Comparison of ENCODE assay signal across 14 cellular contexts in the genomic region with DNA sequence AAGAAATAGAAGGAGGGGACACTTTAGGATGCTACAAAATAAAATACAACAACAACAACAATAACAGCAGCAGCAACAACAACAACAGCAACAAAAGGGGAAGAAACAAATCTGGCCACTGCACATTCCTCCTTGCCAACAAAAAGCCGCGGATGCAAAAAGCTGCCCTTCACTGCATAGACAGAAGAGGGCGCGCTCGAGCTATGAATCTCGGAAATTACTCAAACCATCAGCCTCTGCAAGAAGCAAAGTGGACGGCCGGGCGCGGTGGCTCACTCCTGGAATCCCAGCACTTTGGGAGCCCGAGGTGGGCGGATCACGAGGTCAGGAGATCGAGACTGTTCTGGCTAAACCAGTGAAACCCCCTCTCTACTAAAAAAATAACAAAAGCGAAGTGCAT. TPM values are rescaled to one million over a fixed set of nuclear protein-coding genes. Genes with fewer than 3 reads are reported as not detected.
DNase-seq lines count a peak whose midpoint lies in the region; ATAC-seq and TF ChIP-seq lines count a peak whose summit lies in the region.
"Not testable (repeated sequence)": the region's sequence is repeated elsewhere in the genome, so short reads cannot be mapped to it uniquely, and the experiment has no call there.
"Had no signal": no experiment of that assay in that cellular context is flagged by ENCODE, and none has a peak within 500 bp of the region (broad histone marks: within the 10 kb centered on the region; RNA-seq: fewer than 3 reads in every experiment).

No MANE protein-coding gene starts in this region.

- not testable (repeated sequence) for H3K27me3 Mint-ChIP-seq in activated B cell treated with CpG ODN at 0.5 μM for 24 hours, brain

- H3K4me3 Mint-ChIP-seq in activated B cell treated with CpG ODN at 0.5 μM for 24 hours, brain: not testable (repeated sequence)

- RAD21 ChIA-PET in HCT116 (lab: Charles Lee; ENCODE audit: low non-redundant PET in 1 of 2, low total read pairs in 2 of 2, uncharacterized antibody in 2 of 2, unreplicated experiment in 2 of 2), result not testable (repeated sequence)

- H3K27ac ChIP-seq in C4-2B; HCT116 (ENCODE audit: low read depth, low read length); esophagus squamous epithelium; lower lobe of right lung; neutrophil; testis: not testable (repeated sequence)

- DNase-seq in HCT116 (ENCODE audit: low read depth, low spot score); esophagus squamous epithelium (lab: John Stamatoyannopoulos, UW); lower lobe of right lung; testis: not testable (repeated sequence)
- DNase-seq in activated B cell treated with CpG ODN at 0.5 μM for 24 hours, result peak; percentile 74

- H3K4me3 ChIP-seq in HCT116 (replicated peaks in 1 of 2; ENCODE audit: low read depth in 1 of 2, low read length in 2 of 2); lower lobe of right lung; neutrophil (ENCODE audit: low read depth in 1 of 2, low read length in 1 of 2); testis: not testable (repeated sequence)
- peak overlapping the region in 1 of 4 donors; percentile 1 for H3K4me3 ChIP-seq in esophagus squamous epithelium

- peak; percentile 29 for TF ChIP-seq RAD21 in HCT116 (IDR thresholded peaks at IDR 0.05; ENCODE audit: low read depth)

- not testable (repeated sequence) for H3K27me3 ChIP-seq in HCT116 (ENCODE audit: insufficient read depth, low read length); esophagus squamous epithelium; lower lobe of right lung (ENCODE audit: low read depth); neutrophil; testis

- 0 to 1% methylated on average over 10 to 13 of the region's 15 CpGs for WGBS in esophagus squamous epithelium, 2 donors
- WGBS in testis, 2 donors, result 0 to 1% methylated on average over 10 to 13 of the region's 15 CpGs

- CTCF ChIA-PET in HCT116 (lab: Charles Lee); activated B cell treated with CpG ODN at 0.5 μM for 24 hours (lab: Charles Lee): not testable (repeated sequence)

- not testable (repeated sequence) for BruUV-seq in HCT116 (replicated peaks; lab: Mats Ljungman, UMichigan)

- H3K9me3 ChIP-seq in HCT116 (ENCODE audit: control insufficient read depth in 1 of 2, insufficient read depth in 1 of 2, low read depth in 1 of 2, low read length in 2 of 2); esophagus squamous epithelium; lower lobe of right lung; neutrophil; testis: not testable (repeated sequence)

- TF ChIP-seq POLR2A in HCT116 (IDR thresholded peaks at IDR 0.05; ENCODE audit: borderline replicate concordance, extremely low read depth, insufficient read depth, insufficient read length); esophagus squamous epithelium (IDR thresholded peaks at IDR 0.05); testis (IDR thresholded peaks at IDR 0.05): not testable (repeated sequence)

- H2AFZ ChIP-seq in HCT116 (ENCODE audit: low read depth, low read length, poor library complexity, severe bottlenecking), result not testable (repeated sequence)

- H3K4me2 ChIP-seq in HCT116 (ENCODE audit: low read length), result not testable (repeated sequence)

- POLR2A ChIA-PET in HCT116 (lab: Charles Lee); activated B cell treated with CpG ODN at 0.5 μM for 24 hours (lab: Charles Lee): not testable (repeated sequence)

- H3K27ac Mint-ChIP-seq in activated B cell treated with CpG ODN at 0.5 μM for 24 hours, brain: not testable (repeated sequence)

- not testable (repeated sequence) for H3K4me1 Mint-ChIP-seq in activated B cell treated with CpG ODN at 0.5 μM for 24 hours, brain

- intact Hi-C loops in HCT116 (cut with micrococcal nuclease); activated B cell treated with CpG ODN at 0.5 μM for 24 hours (cut with micrococcal nuclease); esophagus squamous epithelium (cut with DNase I); lower lobe of right lung (cut with DNase I); testis (cut with DNase I; ENCODE audit: low total_unique reads): not testable (repeated sequence)

- H3K4me1 ChIP-seq in HCT116 (ENCODE audit: control insufficient read depth in 1 of 2, insufficient read depth in 2 of 2, low read length in 2 of 2); esophagus squamous epithelium; lower lobe of right lung; neutrophil (ENCODE audit: control insufficient read depth in 1 of 2, insufficient read depth in 1 of 2, low read depth in 1 of 2, low read length in 1 of 2); testis: not testable (repeated sequence)

- not testable (repeated sequence) for H4K20me1 ChIP-seq in HCT116 (ENCODE audit: insufficient read depth)

- not testable (repeated sequence) for H3K9ac ChIP-seq in HCT116 (ENCODE audit: low read length)

- H3K36me3 Mint-ChIP-seq in activated B cell treated with CpG ODN at 0.5 μM for 24 hours (ENCODE audit: low read depth); brain: not testable (repeated sequence)

- not testable (repeated sequence) for H3K9me2 ChIP-seq in HCT116 (ENCODE audit: insufficient read depth)

- not testable (repeated sequence) for H3K79me2 ChIP-seq in HCT116 (ENCODE audit: insufficient read depth, low read length)

- TF ChIP-seq CTCF in C4-2B (conservative IDR thresholded peaks at IDR 0.05) (peak; percentile 25), brain (conservative IDR thresholded peaks at IDR 0.05) (peak; percentile 71 to 73), esophagus squamous epithelium (IDR thresholded peaks at IDR 0.05) (peak; percentile 21 to 90 (median 36)), lower lobe of right lung (IDR thresholded peaks at IDR 0.05) (peak; percentile 48), neutrophil (IDR thresholded peaks at IDR 0.05) (peak; percentile 32), testis (IDR thresholded peaks at IDR 0.05) (peak; percentile 22 to 65 (median 37))
- not testable (repeated sequence) for TF ChIP-seq CTCF in HCT116 (IDR thresholded peaks at IDR 0.05 in 2 of 3, conservative IDR thresholded peaks at IDR 0.05 in 1 of 3; ENCODE audit: borderline replicate concordance in 1 of 3, insufficient read depth in 1 of 3, low read depth in 2 of 3, low read length in 2 of 3); activated B cell treated with CpG ODN at 0.5 μM for 24 hours (IDR thresholded peaks at IDR 0.05)

- not testable (repeated sequence) for H3K9me3 Mint-ChIP-seq in activated B cell treated with CpG ODN at 0.5 μM for 24 hours, brain

- not testable (repeated sequence) for ATAC-seq in HCT116; activated B cell treated with CpG ODN at 0.5 μM for 24 hours (ENCODE audit: low read depth); lower lobe of right lung

- not testable (repeated sequence) for H3K36me3 ChIP-seq in HCT116 (ENCODE audit: control insufficient read depth in 1 of 2, insufficient read depth in 2 of 2, low read length in 2 of 2); esophagus squamous epithelium; lower lobe of right lung; neutrophil; testis (ENCODE audit: low read depth, missing control alignments)

RNA-seq across cellular contexts. Expression of a gene that starts 34.0 kb away (rescaled TPM):
- total RNA-seq in HCT116 (2021; ENCODE audit: unreplicated experiment) (0.27 TPM), activated B cell treated with CpG ODN at 0.5 μM for 24 hours (not detected in 2 replicates), esophagus squamous epithelium (not detected), lower lobe of right lung (not detected), testis (1 to 10 TPM in 1 of 2 donors, under 1 TPM in 1; 0.24 to 1.2 TPM)
- not detected in 2 replicates for polyA plus RNA-seq in HCT116 (2012)
- polyA plus RNA-seq in brain (ENCODE audit: insufficient read depth, low read depth, low replicate concordance) (not detected), testis (ENCODE audit: insufficient read depth, low read depth, low replicate concordance) (2.3 TPM)
- total RNA-seq: dermis microvascular lymphatic vessel endothelial cell, epithelial cell of proximal tubule, foreskin keratinocyte, mammary epithelial cell, myocyte, pulmonary artery endothelial cell had no signal
- polyA plus RNA-seq: foreskin keratinocyte, mammary epithelial cell had no signal
